1 cellular context compared by ENCODE assay signal in the genomic region with DNA sequence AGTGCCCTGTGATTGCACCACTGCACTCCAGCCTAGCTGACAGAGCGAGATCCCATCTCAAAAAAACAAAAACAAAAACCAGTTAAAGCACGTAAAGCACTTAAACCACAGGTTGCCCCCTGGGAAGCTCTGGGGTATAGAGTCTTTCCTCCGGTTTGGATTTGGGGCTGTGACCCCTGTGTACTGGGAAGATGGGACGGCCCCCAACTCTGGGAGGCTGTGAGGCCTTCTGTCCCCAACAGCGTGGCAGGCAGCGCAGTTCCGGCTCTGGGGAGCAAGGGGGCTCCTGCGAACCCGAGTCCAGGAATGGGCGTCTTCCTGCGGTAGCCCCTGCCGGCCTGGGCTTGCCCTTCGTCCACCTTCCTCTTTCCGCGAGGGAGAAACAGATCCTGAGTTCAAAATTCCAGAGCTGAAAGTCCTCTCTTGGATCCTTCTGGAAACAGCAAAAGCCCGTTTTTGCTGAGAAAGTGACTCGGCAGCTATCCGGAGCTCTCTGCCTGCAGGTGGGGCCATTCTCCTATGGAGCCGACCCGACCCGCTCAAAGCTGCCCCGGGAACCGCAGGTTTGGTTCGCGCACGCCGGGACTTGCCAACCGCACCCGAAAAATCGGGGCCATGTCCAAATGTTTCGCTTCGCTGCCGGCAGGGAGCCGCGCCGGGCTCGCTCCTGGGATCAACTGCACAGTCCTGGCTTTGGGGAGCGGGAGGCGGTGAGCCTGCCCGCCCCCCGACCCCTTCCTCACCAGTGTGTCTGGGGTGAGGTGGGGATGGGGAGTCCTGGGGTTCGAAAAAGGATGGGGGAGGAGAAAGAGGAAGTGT.
TF ChIP-seq lines count a peak whose summit lies in the region.

No MANE protein-coding gene starts in this region.

TF ChIP-seq in K562, 482 proteins besides CTCF, POLR2A, EP300 and RAD21 (continued from another document and continues in another):
- TF ChIP-seq, protein P1, sequence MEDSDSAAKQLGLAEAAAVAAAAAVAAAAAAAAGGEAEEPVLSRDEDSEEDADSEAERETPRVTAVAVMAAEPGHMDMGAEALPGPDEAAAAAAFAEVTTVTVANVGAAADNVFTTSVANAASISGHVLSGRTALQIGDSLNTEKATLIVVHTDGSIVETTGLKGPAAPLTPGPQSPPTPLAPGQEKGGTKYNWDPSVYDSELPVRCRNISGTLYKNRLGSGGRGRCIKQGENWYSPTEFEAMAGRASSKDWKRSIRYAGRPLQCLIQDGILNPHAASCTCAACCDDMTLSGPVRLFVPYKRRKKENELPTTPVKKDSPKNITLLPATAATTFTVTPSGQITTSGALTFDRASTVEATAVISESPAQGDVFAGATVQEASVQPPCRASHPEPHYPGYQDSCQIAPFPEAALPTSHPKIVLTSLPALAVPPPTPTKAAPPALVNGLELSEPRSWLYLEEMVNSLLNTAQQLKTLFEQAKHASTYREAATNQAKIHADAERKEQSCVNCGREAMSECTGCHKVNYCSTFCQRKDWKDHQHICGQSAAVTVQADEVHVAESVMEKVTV (CRISPR knock-in tag; IDR thresholded peaks at IDR 0.05), result peak; percentile 41; the same call in 1 of the 2 replicates
- no peak for TF ChIP-seq ZNF184 (CRISPR knock-in tag; IDR thresholded peaks at IDR 0.05)
- 0 out of 2 replicates have a peak, but pooled peaks have one; percentile 1 for TF ChIP-seq CBFB (CRISPR knock-in tag; IDR thresholded peaks at IDR 0.05)
- TF ChIP-seq, protein P2, sequence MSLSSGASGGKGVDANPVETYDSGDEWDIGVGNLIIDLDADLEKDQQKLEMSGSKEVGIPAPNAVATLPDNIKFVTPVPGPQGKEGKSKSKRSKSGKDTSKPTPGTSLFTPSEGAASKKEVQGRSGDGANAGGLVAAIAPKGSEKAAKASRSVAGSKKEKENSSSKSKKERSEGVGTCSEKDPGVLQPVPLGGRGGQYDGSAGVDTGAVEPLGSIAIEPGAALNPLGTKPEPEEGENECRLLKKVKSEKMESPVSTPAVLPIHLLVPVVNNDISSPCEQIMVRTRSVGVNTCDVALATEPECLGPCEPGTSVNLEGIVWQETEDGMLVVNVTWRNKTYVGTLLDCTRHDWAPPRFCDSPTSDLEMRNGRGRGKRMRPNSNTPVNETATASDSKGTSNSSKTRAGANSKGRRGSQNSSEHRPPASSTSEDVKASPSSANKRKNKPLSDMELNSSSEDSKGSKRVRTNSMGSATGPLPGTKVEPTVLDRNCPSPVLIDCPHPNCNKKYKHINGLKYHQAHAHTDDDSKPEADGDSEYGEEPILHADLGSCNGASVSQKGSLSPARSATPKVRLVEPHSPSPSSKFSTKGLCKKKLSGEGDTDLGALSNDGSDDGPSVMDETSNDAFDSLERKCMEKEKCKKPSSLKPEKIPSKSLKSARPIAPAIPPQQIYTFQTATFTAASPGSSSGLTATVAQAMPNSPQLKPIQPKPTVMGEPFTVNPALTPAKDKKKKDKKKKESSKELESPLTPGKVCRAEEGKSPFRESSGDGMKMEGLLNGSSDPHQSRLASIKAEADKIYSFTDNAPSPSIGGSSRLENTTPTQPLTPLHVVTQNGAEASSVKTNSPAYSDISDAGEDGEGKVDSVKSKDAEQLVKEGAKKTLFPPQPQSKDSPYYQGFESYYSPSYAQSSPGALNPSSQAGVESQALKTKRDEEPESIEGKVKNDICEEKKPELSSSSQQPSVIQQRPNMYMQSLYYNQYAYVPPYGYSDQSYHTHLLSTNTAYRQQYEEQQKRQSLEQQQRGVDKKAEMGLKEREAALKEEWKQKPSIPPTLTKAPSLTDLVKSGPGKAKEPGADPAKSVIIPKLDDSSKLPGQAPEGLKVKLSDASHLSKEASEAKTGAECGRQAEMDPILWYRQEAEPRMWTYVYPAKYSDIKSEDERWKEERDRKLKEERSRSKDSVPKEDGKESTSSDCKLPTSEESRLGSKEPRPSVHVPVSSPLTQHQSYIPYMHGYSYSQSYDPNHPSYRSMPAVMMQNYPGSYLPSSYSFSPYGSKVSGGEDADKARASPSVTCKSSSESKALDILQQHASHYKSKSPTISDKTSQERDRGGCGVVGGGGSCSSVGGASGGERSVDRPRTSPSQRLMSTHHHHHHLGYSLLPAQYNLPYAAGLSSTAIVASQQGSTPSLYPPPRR (CRISPR knock-in tag; IDR thresholded peaks at IDR 0.05; ENCODE audit: borderline replicate concordance), result no peak
- TF ChIP-seq, protein P3, sequence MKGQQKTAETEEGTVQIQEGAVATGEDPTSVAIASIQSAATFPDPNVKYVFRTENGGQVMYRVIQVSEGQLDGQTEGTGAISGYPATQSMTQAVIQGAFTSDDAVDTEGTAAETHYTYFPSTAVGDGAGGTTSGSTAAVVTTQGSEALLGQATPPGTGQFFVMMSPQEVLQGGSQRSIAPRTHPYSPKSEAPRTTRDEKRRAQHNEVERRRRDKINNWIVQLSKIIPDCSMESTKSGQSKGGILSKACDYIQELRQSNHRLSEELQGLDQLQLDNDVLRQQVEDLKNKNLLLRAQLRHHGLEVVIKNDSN (CRISPR knock-in tag; IDR thresholded peaks at IDR 0.05), result no peak
- TF ChIP-seq, protein P4, sequence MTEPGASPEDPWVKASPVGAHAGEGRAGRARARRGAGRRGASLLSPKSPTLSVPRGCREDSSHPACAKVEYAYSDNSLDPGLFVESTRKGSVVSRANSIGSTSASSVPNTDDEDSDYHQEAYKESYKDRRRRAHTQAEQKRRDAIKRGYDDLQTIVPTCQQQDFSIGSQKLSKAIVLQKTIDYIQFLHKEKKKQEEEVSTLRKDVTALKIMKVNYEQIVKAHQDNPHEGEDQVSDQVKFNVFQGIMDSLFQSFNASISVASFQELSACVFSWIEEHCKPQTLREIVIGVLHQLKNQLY (CRISPR knock-in tag; conservative IDR thresholded peaks at IDR 0.05), result no peak
- no peak for TF ChIP-seq CCNT2 (IDR thresholded peaks at IDR 0.05; ENCODE audit: borderline replicate concordance, extremely low read depth, insufficient read length, low read depth, low read length)
- no peak for TF ChIP-seq CAMTA2 (CRISPR knock-in tag; conservative IDR thresholded peaks at IDR 0.05)
- TF ChIP-seq, protein P5, sequence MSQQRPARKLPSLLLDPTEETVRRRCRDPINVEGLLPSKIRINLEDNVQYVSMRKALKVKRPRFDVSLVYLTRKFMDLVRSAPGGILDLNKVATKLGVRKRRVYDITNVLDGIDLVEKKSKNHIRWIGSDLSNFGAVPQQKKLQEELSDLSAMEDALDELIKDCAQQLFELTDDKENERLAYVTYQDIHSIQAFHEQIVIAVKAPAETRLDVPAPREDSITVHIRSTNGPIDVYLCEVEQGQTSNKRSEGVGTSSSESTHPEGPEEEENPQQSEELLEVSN (IDR thresholded peaks at IDR 0.05; ENCODE audit: borderline replicate concordance in 1 of 2, extremely low read depth in 1 of 2, insufficient read depth in 1 of 2, insufficient read length in 1 of 2, low read depth in 1 of 2, low read length in 1 of 2, poor library complexity in 1 of 2, severe bottlenecking in 1 of 2), result no peak
- TF ChIP-seq TEAD1 (CRISPR knock-in tag; IDR thresholded peaks at IDR 0.05), result 0 out of 4 replicates have a peak, but pooled peaks of 1 of the 2 experiments have one; percentile 24
- no peak for TF ChIP-seq GABPB2 (CRISPR knock-in tag; conservative IDR thresholded peaks at IDR 0.05)
- TF ChIP-seq, protein P6, sequence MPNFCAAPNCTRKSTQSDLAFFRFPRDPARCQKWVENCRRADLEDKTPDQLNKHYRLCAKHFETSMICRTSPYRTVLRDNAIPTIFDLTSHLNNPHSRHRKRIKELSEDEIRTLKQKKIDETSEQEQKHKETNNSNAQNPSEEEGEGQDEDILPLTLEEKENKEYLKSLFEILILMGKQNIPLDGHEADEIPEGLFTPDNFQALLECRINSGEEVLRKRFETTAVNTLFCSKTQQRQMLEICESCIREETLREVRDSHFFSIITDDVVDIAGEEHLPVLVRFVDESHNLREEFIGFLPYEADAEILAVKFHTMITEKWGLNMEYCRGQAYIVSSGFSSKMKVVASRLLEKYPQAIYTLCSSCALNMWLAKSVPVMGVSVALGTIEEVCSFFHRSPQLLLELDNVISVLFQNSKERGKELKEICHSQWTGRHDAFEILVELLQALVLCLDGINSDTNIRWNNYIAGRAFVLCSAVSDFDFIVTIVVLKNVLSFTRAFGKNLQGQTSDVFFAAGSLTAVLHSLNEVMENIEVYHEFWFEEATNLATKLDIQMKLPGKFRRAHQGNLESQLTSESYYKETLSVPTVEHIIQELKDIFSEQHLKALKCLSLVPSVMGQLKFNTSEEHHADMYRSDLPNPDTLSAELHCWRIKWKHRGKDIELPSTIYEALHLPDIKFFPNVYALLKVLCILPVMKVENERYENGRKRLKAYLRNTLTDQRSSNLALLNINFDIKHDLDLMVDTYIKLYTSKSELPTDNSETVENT (CRISPR knock-in tag; IDR thresholded peaks at IDR 0.05), result no peak
- TF ChIP-seq ZNF79 (CRISPR knock-in tag; IDR thresholded peaks at IDR 0.05; ENCODE audit: low read depth), result no peak
- TF ChIP-seq CXXC5 (CRISPR knock-in tag; IDR thresholded peaks at IDR 0.05), result peak; percentile 55
- TF ChIP-seq NFATC3 (IDR thresholded peaks at IDR 0.05), result no peak
- TF ChIP-seq RBM22 (IDR thresholded peaks at IDR 0.05; ENCODE audit: low read depth, low read length, poor library complexity, severe bottlenecking), result no peak
- TF ChIP-seq ZNF778 (CRISPR knock-in tag; IDR thresholded peaks at IDR 0.05), result no peak
- peak; percentile 60 for TF ChIP-seq RNF2 (IDR thresholded peaks at IDR 0.05)
- 0 out of 2 replicates have a peak, but pooled peaks have one; percentile 40 for TF ChIP-seq CTBP1 (IDR thresholded peaks at IDR 0.05; ENCODE audit: borderline replicate concordance)
- TF ChIP-seq, protein P7, sequence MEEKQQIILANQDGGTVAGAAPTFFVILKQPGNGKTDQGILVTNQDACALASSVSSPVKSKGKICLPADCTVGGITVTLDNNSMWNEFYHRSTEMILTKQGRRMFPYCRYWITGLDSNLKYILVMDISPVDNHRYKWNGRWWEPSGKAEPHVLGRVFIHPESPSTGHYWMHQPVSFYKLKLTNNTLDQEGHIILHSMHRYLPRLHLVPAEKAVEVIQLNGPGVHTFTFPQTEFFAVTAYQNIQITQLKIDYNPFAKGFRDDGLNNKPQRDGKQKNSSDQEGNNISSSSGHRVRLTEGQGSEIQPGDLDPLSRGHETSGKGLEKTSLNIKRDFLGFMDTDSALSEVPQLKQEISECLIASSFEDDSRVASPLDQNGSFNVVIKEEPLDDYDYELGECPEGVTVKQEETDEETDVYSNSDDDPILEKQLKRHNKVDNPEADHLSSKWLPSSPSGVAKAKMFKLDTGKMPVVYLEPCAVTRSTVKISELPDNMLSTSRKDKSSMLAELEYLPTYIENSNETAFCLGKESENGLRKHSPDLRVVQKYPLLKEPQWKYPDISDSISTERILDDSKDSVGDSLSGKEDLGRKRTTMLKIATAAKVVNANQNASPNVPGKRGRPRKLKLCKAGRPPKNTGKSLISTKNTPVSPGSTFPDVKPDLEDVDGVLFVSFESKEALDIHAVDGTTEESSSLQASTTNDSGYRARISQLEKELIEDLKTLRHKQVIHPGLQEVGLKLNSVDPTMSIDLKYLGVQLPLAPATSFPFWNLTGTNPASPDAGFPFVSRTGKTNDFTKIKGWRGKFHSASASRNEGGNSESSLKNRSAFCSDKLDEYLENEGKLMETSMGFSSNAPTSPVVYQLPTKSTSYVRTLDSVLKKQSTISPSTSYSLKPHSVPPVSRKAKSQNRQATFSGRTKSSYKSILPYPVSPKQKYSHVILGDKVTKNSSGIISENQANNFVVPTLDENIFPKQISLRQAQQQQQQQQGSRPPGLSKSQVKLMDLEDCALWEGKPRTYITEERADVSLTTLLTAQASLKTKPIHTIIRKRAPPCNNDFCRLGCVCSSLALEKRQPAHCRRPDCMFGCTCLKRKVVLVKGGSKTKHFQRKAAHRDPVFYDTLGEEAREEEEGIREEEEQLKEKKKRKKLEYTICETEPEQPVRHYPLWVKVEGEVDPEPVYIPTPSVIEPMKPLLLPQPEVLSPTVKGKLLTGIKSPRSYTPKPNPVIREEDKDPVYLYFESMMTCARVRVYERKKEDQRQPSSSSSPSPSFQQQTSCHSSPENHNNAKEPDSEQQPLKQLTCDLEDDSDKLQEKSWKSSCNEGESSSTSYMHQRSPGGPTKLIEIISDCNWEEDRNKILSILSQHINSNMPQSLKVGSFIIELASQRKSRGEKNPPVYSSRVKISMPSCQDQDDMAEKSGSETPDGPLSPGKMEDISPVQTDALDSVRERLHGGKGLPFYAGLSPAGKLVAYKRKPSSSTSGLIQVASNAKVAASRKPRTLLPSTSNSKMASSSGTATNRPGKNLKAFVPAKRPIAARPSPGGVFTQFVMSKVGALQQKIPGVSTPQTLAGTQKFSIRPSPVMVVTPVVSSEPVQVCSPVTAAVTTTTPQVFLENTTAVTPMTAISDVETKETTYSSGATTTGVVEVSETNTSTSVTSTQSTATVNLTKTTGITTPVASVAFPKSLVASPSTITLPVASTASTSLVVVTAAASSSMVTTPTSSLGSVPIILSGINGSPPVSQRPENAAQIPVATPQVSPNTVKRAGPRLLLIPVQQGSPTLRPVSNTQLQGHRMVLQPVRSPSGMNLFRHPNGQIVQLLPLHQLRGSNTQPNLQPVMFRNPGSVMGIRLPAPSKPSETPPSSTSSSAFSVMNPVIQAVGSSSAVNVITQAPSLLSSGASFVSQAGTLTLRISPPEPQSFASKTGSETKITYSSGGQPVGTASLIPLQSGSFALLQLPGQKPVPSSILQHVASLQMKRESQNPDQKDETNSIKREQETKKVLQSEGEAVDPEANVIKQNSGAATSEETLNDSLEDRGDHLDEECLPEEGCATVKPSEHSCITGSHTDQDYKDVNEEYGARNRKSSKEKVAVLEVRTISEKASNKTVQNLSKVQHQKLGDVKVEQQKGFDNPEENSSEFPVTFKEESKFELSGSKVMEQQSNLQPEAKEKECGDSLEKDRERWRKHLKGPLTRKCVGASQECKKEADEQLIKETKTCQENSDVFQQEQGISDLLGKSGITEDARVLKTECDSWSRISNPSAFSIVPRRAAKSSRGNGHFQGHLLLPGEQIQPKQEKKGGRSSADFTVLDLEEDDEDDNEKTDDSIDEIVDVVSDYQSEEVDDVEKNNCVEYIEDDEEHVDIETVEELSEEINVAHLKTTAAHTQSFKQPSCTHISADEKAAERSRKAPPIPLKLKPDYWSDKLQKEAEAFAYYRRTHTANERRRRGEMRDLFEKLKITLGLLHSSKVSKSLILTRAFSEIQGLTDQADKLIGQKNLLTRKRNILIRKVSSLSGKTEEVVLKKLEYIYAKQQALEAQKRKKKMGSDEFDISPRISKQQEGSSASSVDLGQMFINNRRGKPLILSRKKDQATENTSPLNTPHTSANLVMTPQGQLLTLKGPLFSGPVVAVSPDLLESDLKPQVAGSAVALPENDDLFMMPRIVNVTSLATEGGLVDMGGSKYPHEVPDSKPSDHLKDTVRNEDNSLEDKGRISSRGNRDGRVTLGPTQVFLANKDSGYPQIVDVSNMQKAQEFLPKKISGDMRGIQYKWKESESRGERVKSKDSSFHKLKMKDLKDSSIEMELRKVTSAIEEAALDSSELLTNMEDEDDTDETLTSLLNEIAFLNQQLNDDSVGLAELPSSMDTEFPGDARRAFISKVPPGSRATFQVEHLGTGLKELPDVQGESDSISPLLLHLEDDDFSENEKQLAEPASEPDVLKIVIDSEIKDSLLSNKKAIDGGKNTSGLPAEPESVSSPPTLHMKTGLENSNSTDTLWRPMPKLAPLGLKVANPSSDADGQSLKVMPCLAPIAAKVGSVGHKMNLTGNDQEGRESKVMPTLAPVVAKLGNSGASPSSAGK (IDR thresholded peaks at IDR 0.05), result peak; percentile 64
- TF ChIP-seq CBX8 (IDR thresholded peaks at IDR 0.05; ENCODE audit: borderline replicate concordance, extremely low read depth, low read depth, low read length, poor library complexity, severe bottlenecking), result no peak
